ENCODE assay signal across 15 cellular contexts in the genomic region with DNA sequence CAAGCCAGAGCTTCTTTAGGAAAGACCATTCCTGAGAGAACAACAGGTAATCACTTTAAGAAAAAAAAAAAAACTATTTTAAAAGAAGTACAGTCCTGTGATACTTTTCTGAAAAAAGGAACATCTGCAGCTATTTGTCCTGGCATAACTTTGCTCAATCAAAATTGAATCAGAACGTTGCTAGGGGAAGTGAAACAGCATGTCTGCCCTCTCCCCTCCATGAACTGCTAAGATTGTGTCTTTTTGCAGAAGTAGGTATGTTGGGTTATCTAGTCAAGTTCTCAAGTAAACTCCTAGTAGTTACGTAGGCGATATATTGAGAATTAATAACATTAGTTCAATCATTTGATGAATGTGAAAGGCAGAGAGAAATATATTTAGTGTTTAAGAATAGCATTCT.
A peak's percentile ranks its signal among the peaks of the same experiment; 100 is the strongest.
DNase-seq lines count a peak whose midpoint lies in the region; ATAC-seq and TF ChIP-seq lines count a peak whose summit lies in the region.
"Had no signal": no experiment of that assay in that cellular context is flagged by ENCODE, and none has a peak within 500 bp of the region (broad histone marks: within the 10 kb centered on the region; RNA-seq: fewer than 3 reads in every experiment).

No MANE protein-coding gene starts in this region.

- intact Hi-C loops in thyroid gland (cut with DNase I): loop anchor here (10.0 kb wide), 1 partner anchor 708 kb away; no protein-coding TSS in a partner anchor

- no peak overlapping the region for H3K4me3 ChIP-seq in thyroid gland (replicated peaks in 1 of 3)
- H3K4me3 ChIP-seq: ovary, SJCRH30 had no signal

- H3K36me3 ChIP-seq in thyroid gland: no peaks in the 10 kb centered on the region
- H3K36me3 ChIP-seq: brain microvascular endothelial cell, ovary, SJCRH30 had no signal

- no peak for TF ChIP-seq POLR2A in thyroid gland (IDR thresholded peaks at IDR 0.05)

- H3K27ac Mint-ChIP-seq in osteocyte (ENCODE audit: unreplicated experiment): no peak overlapping the region

- DNase-seq in Ammon's horn (ENCODE audit: low spot score) (peak; percentile 60), SKM-1 treated with dmso at 0.1 percent for 144 hours (lab: John Stamatoyannopoulos, UW; ENCODE audit: unreplicated experiment) (peak; percentile 79), DMS53 treated with DMSO at 0.1 percent for 48 hours (lab: John Stamatoyannopoulos, UW; ENCODE audit: unreplicated experiment) (no peak), NCI-H345 treated with DMSO at 0.1 percent for 48 hours (lab: John Stamatoyannopoulos, UW; ENCODE audit: unreplicated experiment) (no peak), osteocyte (ENCODE audit: extremely low spot score, unreplicated experiment) (no peak), thyroid gland (no peak)
- DNase-seq: brain microvascular endothelial cell; effector memory CD4-positive, alpha-beta T cell; midbrain; NCI-H1417 treated with DMSO at 0.1 percent for 48 hours; NCI-H524; ovary; SJCRH30 had no signal

- H3K9me3 Mint-ChIP-seq in osteocyte (ENCODE audit: unreplicated experiment): no peaks in the 10 kb centered on the region

- ATAC-seq in GM18868 (IDR thresholded peaks at IDR 0.05; ENCODE audit: unreplicated experiment) (peak; percentile 89), HG03469 (IDR thresholded peaks at IDR 0.05; ENCODE audit: unreplicated experiment) (peak; percentile 66)

- H3K4me3 Mint-ChIP-seq in osteocyte (ENCODE audit: unreplicated experiment): no peak overlapping the region

- H3K9me3 ChIP-seq in thyroid gland: no peaks in the 10 kb centered on the region
- H3K9me3 ChIP-seq: ovary, SJCRH30 had no signal

- H3K4me1 Mint-ChIP-seq in osteocyte (ENCODE audit: unreplicated experiment): peaks cover 1% of the 10 kb centered on the region

- H3K36me3 Mint-ChIP-seq in osteocyte (ENCODE audit: unreplicated experiment): no peaks in the 10 kb centered on the region

- no peaks in the 10 kb centered on the region for H3K4me1 ChIP-seq in thyroid gland
- H3K4me1 ChIP-seq: SJCRH30 had no signal

- peaks cover 15% of the 10 kb centered on the region for H3K27me3 Mint-ChIP-seq in osteocyte (ENCODE audit: unreplicated experiment)

- no peak overlapping the region for H3K27ac ChIP-seq in thyroid gland
- H3K27ac ChIP-seq: brain microvascular endothelial cell, ovary, SJCRH30 had no signal

- H3K27me3 ChIP-seq in thyroid gland: no peaks in the 10 kb centered on the region
- H3K27me3 ChIP-seq: brain microvascular endothelial cell, ovary, SJCRH30 had no signal

- 72 to 77% methylated on average over 3 of the region's 3 CpGs for WGBS in thyroid gland, 2 donors

- TF ChIP-seq CTCF in osteocyte (IDR thresholded peaks at IDR 0.05): no peak
- TF ChIP-seq CTCF in thyroid gland (IDR thresholded peaks at IDR 0.05): no peak

Comparison
In these comparisons a context has a peak if more than half of its experiments do, and no peak if none do; other contexts are left out.
1. DNase-seq: peak in Ammon's horn (single experiment) and SKM-1 treated with dmso at 0.1 percent for 144 hours (single experiment); none in DMS53 treated with DMSO at 0.1 percent for 48 hours (single experiment), NCI-H345 treated with DMSO at 0.1 percent for 48 hours (single experiment), osteocyte (single experiment) and thyroid gland (0 of 2).